In the genomic region with DNA sequence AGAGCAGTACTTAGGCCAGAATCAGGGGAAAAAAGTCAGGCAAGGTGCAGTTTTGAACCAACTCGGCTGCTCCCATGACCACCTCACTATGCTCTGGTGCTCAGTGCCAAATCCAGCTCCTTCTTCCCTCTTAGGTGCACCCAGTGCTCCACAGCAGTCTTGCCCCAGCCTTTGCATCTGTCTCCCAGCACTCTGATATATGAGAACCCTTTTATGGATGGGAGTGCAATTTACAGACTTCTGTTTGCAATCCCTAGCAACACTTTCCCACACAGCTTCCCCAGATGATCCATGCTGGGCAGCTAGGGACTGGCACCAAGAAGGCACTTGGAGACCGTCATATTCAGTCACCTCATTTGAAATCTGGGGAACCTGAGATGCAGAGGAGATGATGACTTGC, we compare ENCODE assay signal across 15 cellular contexts.
"Had no signal": no experiment of that assay in that cellular context is flagged by ENCODE, and none has a peak within 500 bp of the region (broad histone marks: within the 10 kb centered on the region; RNA-seq: fewer than 3 reads in every experiment).

No MANE protein-coding gene starts in this region.

- DNase-seq: erythroblast; foreskin keratinocyte; immature natural killer cell; kidney; mesendoderm; naive thymus-derived CD4-positive, alpha-beta T cell; posterior cingulate gyrus; sigmoid colon; stimulated activated CD4-positive, alpha-beta T cell treated with anti-CD3 and anti-CD28 coated beads, Interleukin-2, amount 100 ng/mL, for 24 hours; stimulated activated CD4-positive, alpha-beta T cell treated with anti-CD3 and anti-CD28 coated beads, Interleukin-4, amount 100 ng/mL, for 4 hours; stimulated activated naive CD4-positive, alpha-beta T cell; stomach; substantia nigra had no signal

- ATAC-seq: foreskin keratinocyte; naive thymus-derived CD4-positive, alpha-beta T cell had no signal

- H3K9me3 ChIP-seq: neutrophil, sigmoid colon, stomach had no signal

- H3K27me3 ChIP-seq: foreskin keratinocyte, neutrophil, sigmoid colon, stomach had no signal

- H3K4me3 ChIP-seq: sigmoid colon, skin epidermis, stomach had no signal

- H3K27ac ChIP-seq: foreskin keratinocyte, neutrophil, sigmoid colon, skin epidermis, stomach had no signal

- H3K36me3 ChIP-seq: neutrophil, sigmoid colon, stomach had no signal

- H3K4me1 ChIP-seq: foreskin keratinocyte, sigmoid colon had no signal
